Comparison of ENCODE assay signal across 13 cellular contexts in the genomic region with DNA sequence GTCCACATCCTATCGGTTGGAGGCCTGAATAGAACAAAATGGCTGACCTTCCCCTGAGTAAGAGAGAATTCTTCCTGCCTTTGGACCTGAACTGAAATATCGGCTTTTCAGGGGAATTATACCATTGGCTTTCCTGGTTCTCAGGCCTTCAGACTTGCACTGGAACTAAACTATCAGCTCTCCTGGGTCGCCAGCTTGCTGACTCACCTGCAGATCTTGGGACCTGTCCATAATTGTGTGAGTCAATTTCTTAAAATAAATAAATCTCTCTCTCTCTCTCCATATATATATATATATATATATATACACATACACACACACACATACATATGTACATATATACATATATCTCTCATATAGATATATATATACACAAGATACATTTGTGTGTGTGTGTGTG. TPM values are rescaled to one million over a fixed set of nuclear protein-coding genes. Genes with fewer than 3 reads are reported as not detected.
DNase-seq lines count a peak whose midpoint lies in the region; ATAC-seq and TF ChIP-seq lines count a peak whose summit lies in the region.
"Had no signal": no experiment of that assay in that cellular context is flagged by ENCODE, and none has a peak within 500 bp of the region (broad histone marks: within the 10 kb centered on the region; RNA-seq: fewer than 3 reads in every experiment).

No MANE protein-coding gene starts in this region.

- TF ChIP-seq POLR2A in lower leg skin (IDR thresholded peaks at IDR 0.05), result no peak

- in situ Hi-C loops in brain microvascular endothelial cell (cut with HindIII; ENCODE audit: low pct_ligation_motif_present, low sequenced_read_pairs), result no loop called here

- no peaks in the 10 kb centered on the region for H3K27me3 ChIP-seq in brain microvascular endothelial cell (replicated peaks)
- H3K27me3 ChIP-seq: BE2C had no signal

- no peak for TF ChIP-seq CTCF in LNCaP clone FGC (IDR thresholded peaks at IDR 0.05; ENCODE audit: control insufficient read depth, extremely low read depth, insufficient read depth)
- TF ChIP-seq CTCF in lower leg skin (IDR thresholded peaks at IDR 0.05), result no peak
- TF ChIP-seq CTCF in brain microvascular endothelial cell (IDR thresholded peaks at IDR 0.05; ENCODE audit: low read depth, low read length, missing control alignments), result no peak

- DNase-seq in LNCaP clone FGC (ENCODE audit: low read depth) (peak; percentile 38), RKO (ENCODE audit: low spot score) (peak; percentile 2), lower leg skin (ENCODE audit: low spot score in 2 of 2) (no peak), brain microvascular endothelial cell (no peak), NCI-H1092 treated with DMSO at 0.1 percent for 48 hours (lab: John Stamatoyannopoulos, UW) (no peak)
- DNase-seq: BE2C; CD4-positive, alpha-beta memory T cell; DMS53 had no signal

- H3K27ac ChIP-seq in brain microvascular endothelial cell, result no peak overlapping the region
- H3K27ac ChIP-seq: A549, C4-2B had no signal

- WGBS in lower leg skin, 2 donors, result 73 to 74% methylated on average over 3 of the region's 3 CpGs

- no peak overlapping the region for H3K4me3 ChIP-seq in LNCaP clone FGC (ENCODE audit: low read depth, low read length)
- no peak overlapping the region for H3K4me3 ChIP-seq in lower leg skin (ENCODE audit: low read depth, poor library complexity, severe bottlenecking)
- H3K4me3 ChIP-seq in brain microvascular endothelial cell (ENCODE audit: low read depth, low read length), result no peak overlapping the region
- H3K4me3 ChIP-seq: A549 had no signal

- intact Hi-C loops in lower leg skin (cut with DNase I; ENCODE audit: low total_unique reads), result no loop called here

- ATAC-seq in esophagus mucosa (peak; percentile 79), HG02571 (IDR thresholded peaks at IDR 0.05; ENCODE audit: unreplicated experiment) (no peak)
- ATAC-seq: A549, HCT116 had no signal

- H3K36me3 ChIP-seq in brain microvascular endothelial cell (replicated peaks), result no peaks in the 10 kb centered on the region
- H3K36me3 ChIP-seq: BE2C had no signal

RNA-seq across cellular contexts. Expression of gene KCNK10, which starts 41.6 kb away (rescaled TPM):
- total RNA-seq in esophagus mucosa, result 3.9 TPM
- under 1 TPM in 1 of 4 donors, not detected in 3; 0.02 TPM for total RNA-seq in lower leg skin
- total RNA-seq: CD4-positive, alpha-beta memory T cell had no signal

Comparison
In these comparisons a context has a peak if more than half of its experiments do, and no peak if none do; other contexts are left out.
1. DNase-seq: peak in LNCaP clone FGC (single experiment) and RKO (single experiment); none in lower leg skin (0 of 2), brain microvascular endothelial cell (single experiment) and NCI-H1092 treated with DMSO at 0.1 percent for 48 hours (single experiment).